In the genomic region with DNA sequence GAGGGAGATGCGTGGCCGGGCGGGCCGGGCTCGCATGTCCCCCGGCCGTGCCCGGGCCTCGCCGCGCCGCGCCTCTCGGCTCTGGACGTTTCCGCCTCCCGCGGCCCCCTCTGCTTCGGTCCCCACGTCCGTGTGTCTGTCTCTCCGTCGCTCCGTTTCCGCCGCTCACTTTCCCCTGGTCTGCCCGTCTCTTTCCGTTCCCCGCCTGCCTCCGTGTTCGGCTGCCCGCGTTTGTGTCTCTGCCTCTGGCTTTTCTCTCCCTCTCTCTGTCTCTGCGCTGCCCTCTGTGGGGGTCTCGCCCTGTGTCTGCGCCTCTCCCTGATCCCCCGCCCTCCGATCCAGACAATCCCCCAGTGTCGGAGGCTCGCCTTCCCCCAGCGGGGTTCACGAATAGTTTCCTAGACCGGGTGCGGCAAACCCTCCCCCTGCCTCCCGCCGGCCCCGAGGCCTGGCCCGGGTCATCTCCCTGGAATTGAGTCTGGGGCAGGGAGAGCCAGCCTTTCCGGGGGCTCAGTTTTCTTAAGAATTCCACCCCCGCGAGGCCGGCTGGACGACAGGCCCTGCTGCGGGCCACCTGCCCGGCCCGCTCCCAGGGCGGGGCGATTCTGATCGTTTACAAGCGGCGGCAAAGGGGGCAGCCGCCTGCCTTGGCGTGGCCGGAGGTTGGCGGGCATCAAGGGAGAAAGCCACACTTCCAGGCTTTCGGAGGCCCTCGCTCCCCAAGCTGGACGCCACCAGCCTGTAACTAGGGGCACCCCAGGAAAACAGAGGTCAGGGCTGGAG, we compare ENCODE assay signal across 1 cellular context.
TF ChIP-seq lines count a peak whose summit lies in the region.

No MANE protein-coding gene starts in this region.

TF ChIP-seq in HepG2, 621 proteins besides CTCF, POLR2A, EP300 and RAD21 (continued from another document):
- TF ChIP-seq, protein P1, sequence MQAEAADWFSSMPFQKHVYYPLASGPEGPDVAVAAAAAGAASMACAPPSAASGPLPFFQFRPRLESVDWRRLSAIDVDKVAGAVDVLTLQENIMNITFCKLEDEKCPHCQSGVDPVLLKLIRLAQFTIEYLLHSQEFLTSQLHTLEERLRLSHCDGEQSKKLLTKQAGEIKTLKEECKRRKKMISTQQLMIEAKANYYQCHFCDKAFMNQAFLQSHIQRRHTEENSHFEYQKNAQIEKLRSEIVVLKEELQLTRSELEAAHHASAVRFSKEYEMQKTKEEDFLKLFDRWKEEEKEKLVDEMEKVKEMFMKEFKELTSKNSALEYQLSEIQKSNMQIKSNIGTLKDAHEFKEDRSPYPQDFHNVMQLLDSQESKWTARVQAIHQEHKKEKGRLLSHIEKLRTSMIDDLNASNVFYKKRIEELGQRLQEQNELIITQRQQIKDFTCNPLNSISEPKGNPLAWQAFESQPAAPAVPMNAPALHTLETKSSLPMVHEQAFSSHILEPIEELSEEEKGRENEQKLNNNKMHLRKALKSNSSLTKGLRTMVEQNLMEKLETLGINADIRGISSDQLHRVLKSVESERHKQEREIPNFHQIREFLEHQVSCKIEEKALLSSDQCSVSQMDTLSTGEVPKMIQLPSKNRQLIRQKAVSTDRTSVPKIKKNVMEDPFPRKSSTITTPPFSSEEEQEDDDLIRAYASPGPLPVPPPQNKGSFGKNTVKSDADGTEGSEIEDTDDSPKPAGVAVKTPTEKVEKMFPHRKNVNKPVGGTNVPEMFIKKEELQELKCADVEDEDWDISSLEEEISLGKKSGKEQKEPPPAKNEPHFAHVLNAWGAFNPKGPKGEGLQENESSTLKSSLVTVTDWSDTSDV (CRISPR knock-in tag; IDR thresholded peaks at IDR 0.05) = no peak
- TF ChIP-seq, protein P2, sequence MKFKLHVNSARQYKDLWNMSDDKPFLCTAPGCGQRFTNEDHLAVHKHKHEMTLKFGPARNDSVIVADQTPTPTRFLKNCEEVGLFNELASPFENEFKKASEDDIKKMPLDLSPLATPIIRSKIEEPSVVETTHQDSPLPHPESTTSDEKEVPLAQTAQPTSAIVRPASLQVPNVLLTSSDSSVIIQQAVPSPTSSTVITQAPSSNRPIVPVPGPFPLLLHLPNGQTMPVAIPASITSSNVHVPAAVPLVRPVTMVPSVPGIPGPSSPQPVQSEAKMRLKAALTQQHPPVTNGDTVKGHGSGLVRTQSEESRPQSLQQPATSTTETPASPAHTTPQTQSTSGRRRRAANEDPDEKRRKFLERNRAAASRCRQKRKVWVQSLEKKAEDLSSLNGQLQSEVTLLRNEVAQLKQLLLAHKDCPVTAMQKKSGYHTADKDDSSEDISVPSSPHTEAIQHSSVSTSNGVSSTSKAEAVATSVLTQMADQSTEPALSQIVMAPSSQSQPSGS (CRISPR knock-in tag; IDR thresholded peaks at IDR 0.05) = no peak
- TF ChIP-seq FOXK1 (CRISPR knock-in tag; IDR thresholded peaks at IDR 0.05; ENCODE audit: borderline replicate concordance, low read depth) = no peak
- TF ChIP-seq ZNF331 (CRISPR knock-in tag; IDR thresholded peaks at IDR 0.05) = no peak
- TF ChIP-seq MAZ (IDR thresholded peaks at IDR 0.05; ENCODE audit: borderline replicate concordance, low read depth, low read length) = no peak
- no peak for TF ChIP-seq MAZ (CRISPR knock-in tag; IDR thresholded peaks at IDR 0.05; ENCODE audit: low read depth)
- no peak for TF ChIP-seq ZNF121 (CRISPR knock-in tag; IDR thresholded peaks at IDR 0.05)
- no peak for TF ChIP-seq ZNF543 (CRISPR knock-in tag; IDR thresholded peaks at IDR 0.05)
- TF ChIP-seq, protein P3, sequence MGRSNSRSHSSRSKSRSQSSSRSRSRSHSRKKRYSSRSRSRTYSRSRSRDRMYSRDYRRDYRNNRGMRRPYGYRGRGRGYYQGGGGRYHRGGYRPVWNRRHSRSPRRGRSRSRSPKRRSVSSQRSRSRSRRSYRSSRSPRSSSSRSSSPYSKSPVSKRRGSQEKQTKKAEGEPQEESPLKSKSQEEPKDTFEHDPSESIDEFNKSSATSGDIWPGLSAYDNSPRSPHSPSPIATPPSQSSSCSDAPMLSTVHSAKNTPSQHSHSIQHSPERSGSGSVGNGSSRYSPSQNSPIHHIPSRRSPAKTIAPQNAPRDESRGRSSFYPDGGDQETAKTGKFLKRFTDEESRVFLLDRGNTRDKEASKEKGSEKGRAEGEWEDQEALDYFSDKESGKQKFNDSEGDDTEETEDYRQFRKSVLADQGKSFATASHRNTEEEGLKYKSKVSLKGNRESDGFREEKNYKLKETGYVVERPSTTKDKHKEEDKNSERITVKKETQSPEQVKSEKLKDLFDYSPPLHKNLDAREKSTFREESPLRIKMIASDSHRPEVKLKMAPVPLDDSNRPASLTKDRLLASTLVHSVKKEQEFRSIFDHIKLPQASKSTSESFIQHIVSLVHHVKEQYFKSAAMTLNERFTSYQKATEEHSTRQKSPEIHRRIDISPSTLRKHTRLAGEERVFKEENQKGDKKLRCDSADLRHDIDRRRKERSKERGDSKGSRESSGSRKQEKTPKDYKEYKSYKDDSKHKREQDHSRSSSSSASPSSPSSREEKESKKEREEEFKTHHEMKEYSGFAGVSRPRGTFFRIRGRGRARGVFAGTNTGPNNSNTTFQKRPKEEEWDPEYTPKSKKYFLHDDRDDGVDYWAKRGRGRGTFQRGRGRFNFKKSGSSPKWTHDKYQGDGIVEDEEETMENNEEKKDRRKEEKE (IDR thresholded peaks at IDR 0.05) = no peak
- no peak for TF ChIP-seq PITX1 (CRISPR knock-in tag; IDR thresholded peaks at IDR 0.05)
- no peak for TF ChIP-seq MTA3 (CRISPR knock-in tag; IDR thresholded peaks at IDR 0.05)
- TF ChIP-seq BCL6 (CRISPR knock-in tag; IDR thresholded peaks at IDR 0.05) = peak; percentile 32; the same call in 1 of the 2 replicates
- no peak for TF ChIP-seq ZNF761 (CRISPR knock-in tag; conservative IDR thresholded peaks at IDR 0.05)
- no peak for TF ChIP-seq NCOA5 (CRISPR knock-in tag; IDR thresholded peaks at IDR 0.05)
- TF ChIP-seq ZNF572 (CRISPR knock-in tag; IDR thresholded peaks at IDR 0.05) = no peak
- 0 out of 2 replicates have a peak, but pooled peaks have one; percentile 50 for TF ChIP-seq KLF12 (CRISPR knock-in tag; IDR thresholded peaks at IDR 0.05; ENCODE audit: borderline replicate concordance)
- TF ChIP-seq MBNL3 (CRISPR knock-in tag; conservative IDR thresholded peaks at IDR 0.05) = no peak
- no peak for TF ChIP-seq HNRNPL (IDR thresholded peaks at IDR 0.05; ENCODE audit: low read depth, low read length)
- TF ChIP-seq ZNF432 (CRISPR knock-in tag; IDR thresholded peaks at IDR 0.05; ENCODE audit: borderline replicate concordance) = no peak
- no peak for TF ChIP-seq AGO1 (IDR thresholded peaks at IDR 0.05; ENCODE audit: low read depth, low read length, poor library complexity, severe bottlenecking)
- TF ChIP-seq RNF2 (conservative IDR thresholded peaks at IDR 0.05; ENCODE audit: low read depth) = 0 out of 2 replicates have a peak, but pooled peaks have one; percentile 10
- no peak; the same call in 1 of the 2 replicates for TF ChIP-seq ZNF274 (CRISPR knock-in tag; IDR thresholded peaks at IDR 0.05)
- TF ChIP-seq ZKSCAN5 (CRISPR knock-in tag; IDR thresholded peaks at IDR 0.05) = no peak
- TF ChIP-seq ZNF605 (CRISPR knock-in tag; IDR thresholded peaks at IDR 0.05) = 0 out of 2 replicates have a peak, but pooled peaks have one; percentile 23
- TF ChIP-seq, protein P4, sequence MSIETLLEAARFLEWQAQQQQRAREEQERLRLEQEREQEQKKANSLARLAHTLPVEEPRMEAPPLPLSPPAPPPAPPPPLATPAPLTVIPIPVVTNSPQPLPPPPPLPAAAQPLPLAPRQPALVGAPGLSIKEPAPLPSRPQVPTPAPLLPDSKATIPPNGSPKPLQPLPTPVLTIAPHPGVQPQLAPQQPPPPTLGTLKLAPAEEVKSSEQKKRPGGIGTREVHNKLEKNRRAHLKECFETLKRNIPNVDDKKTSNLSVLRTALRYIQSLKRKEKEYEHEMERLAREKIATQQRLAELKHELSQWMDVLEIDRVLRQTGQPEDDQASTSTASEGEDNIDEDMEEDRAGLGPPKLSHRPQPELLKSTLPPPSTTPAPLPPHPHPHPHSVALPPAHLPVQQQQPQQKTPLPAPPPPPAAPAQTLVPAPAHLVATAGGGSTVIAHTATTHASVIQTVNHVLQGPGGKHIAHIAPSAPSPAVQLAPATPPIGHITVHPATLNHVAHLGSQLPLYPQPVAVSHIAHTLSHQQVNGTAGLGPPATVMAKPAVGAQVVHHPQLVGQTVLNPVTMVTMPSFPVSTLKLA (IDR thresholded peaks at IDR 0.05) = no peak
- no peak for TF ChIP-seq ZBTB42 (CRISPR knock-in tag; IDR thresholded peaks at IDR 0.05)
- TF ChIP-seq, protein P5, sequence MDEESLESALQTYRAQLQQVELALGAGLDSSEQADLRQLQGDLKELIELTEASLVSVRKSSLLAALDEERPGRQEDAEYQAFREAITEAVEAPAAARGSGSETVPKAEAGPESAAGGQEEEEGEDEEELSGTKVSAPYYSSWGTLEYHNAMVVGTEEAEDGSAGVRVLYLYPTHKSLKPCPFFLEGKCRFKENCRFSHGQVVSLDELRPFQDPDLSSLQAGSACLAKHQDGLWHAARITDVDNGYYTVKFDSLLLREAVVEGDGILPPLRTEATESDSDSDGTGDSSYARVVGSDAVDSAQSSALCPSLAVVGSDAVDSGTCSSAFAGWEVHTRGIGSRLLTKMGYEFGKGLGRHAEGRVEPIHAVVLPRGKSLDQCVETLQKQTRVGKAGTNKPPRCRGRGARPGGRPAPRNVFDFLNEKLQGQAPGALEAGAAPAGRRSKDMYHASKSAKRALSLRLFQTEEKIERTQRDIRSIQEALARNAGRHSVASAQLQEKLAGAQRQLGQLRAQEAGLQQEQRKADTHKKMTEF (CRISPR knock-in tag; IDR thresholded peaks at IDR 0.05) = 0 out of 2 replicates have a peak, but pooled peaks have one; percentile 27
- no peak for TF ChIP-seq CAMTA2 (CRISPR knock-in tag; IDR thresholded peaks at IDR 0.05; ENCODE audit: borderline replicate concordance)
- TF ChIP-seq EZH2 (conservative IDR thresholded peaks at IDR 0.05; ENCODE audit: low read depth, low read length) = peak; percentile 83
- TF ChIP-seq MED8 (CRISPR knock-in tag; IDR thresholded peaks at IDR 0.05; ENCODE audit: insufficient replicate concordance) = no peak
- TF ChIP-seq, protein P6, sequence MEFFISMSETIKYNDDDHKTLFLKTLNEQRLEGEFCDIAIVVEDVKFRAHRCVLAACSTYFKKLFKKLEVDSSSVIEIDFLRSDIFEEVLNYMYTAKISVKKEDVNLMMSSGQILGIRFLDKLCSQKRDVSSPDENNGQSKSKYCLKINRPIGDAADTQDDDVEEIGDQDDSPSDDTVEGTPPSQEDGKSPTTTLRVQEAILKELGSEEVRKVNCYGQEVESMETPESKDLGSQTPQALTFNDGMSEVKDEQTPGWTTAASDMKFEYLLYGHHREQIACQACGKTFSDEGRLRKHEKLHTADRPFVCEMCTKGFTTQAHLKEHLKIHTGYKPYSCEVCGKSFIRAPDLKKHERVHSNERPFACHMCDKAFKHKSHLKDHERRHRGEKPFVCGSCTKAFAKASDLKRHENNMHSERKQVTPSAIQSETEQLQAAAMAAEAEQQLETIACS (CRISPR knock-in tag; IDR thresholded peaks at IDR 0.05) = no peak
- TF ChIP-seq ZNF614 (CRISPR knock-in tag; IDR thresholded peaks at IDR 0.05; ENCODE audit: borderline replicate concordance) = 0 out of 2 replicates have a peak, but pooled peaks have one; percentile 15
- no peak for TF ChIP-seq ZSCAN9 (CRISPR knock-in tag; IDR thresholded peaks at IDR 0.05; ENCODE audit: borderline replicate concordance)
- TF ChIP-seq, protein P7, sequence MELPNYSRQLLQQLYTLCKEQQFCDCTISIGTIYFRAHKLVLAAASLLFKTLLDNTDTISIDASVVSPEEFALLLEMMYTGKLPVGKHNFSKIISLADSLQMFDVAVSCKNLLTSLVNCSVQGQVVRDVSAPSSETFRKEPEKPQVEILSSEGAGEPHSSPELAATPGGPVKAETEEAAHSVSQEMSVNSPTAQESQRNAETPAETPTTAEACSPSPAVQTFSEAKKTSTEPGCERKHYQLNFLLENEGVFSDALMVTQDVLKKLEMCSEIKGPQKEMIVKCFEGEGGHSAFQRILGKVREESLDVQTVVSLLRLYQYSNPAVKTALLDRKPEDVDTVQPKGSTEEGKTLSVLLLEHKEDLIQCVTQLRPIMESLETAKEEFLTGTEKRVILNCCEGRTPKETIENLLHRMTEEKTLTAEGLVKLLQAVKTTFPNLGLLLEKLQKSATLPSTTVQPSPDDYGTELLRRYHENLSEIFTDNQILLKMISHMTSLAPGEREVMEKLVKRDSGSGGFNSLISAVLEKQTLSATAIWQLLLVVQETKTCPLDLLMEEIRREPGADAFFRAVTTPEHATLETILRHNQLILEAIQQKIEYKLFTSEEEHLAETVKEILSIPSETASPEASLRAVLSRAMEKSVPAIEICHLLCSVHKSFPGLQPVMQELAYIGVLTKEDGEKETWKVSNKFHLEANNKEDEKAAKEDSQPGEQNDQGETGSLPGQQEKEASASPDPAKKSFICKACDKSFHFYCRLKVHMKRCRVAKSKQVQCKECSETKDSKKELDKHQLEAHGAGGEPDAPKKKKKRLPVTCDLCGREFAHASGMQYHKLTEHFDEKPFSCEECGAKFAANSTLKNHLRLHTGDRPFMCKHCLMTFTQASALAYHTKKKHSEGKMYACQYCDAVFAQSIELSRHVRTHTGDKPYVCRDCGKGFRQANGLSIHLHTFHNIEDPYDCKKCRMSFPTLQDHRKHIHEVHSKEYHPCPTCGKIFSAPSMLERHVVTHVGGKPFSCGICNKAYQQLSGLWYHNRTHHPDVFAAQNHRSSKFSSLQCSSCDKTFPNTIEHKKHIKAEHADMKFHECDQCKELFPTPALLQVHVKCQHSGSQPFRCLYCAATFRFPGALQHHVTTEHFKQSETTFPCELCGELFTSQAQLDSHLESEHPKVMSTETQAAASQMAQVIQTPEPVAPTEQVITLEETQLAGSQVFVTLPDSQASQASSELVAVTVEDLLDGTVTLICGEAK (IDR thresholded peaks at IDR 0.05) = no peak
- TF ChIP-seq, protein P7 (CRISPR knock-in tag; IDR thresholded peaks at IDR 0.05) = no peak
- TF ChIP-seq NR3C1 (CRISPR knock-in tag; IDR thresholded peaks at IDR 0.05) = no peak
